ENCODE assay signal across 13 cellular contexts in genomic region chr2:147181351-147182029, GRCh38.
DNase-seq lines count a peak whose midpoint lies in the region; ATAC-seq, FAIRE-seq and TF ChIP-seq lines count a peak whose summit lies in the region.
"Had no signal": no experiment of that assay in that cellular context is flagged by ENCODE, and none has a peak within 500 bp of the region (broad histone marks: within the 10 kb centered on the region; RNA-seq: fewer than 3 reads in every experiment).

No MANE protein-coding gene starts in this region.

- peaks cover 16% of the 10 kb centered on the region for H3K4me1 ChIP-seq in GM12878 (ENCODE audit: control insufficient read depth, insufficient read depth, low read length)

- WGBS in GM12878 (ENCODE audit: insufficient coverage, insufficient replicate concordance, low lambda C conversion rate, missing lambda C conversion rate): 2% methylated on average over 2 of the region's 2 CpGs

- 0 out of 4 replicates have a peak, but pooled peaks of 1 of the 2 experiments have one; percentile 11 for TF ChIP-seq EP300 in GM12878 (IDR thresholded peaks at IDR 0.05; ENCODE audit: borderline replicate concordance in 1 of 2, control insufficient read depth in 1 of 2, low read depth in 2 of 2, low read length in 2 of 2)

- H3K27me3 Mint-ChIP-seq in chondrocyte (ENCODE audit: low read depth): peaks cover 4% of the 10 kb centered on the region

- intact Hi-C loops in GM12878 (cut with micrococcal nuclease; ENCODE audit: unreplicated experiment): loop anchor here (5.0 to 10.0 kb wide), 3 partner anchors 99 to 453 kb away; no protein-coding TSS in a partner anchor
- intact Hi-C loops in Right ventricle myocardium superior (cut with DNase I): no loop called here

- no TSS peak for BruUV-seq in GM12878 (replicated peaks; lab: Mats Ljungman, UMichigan)

- ATAC-seq in GM18508 (IDR thresholded peaks at IDR 0.05; ENCODE audit: insufficient read depth, unreplicated experiment): peak; percentile 63
- peak; percentile 62 for ATAC-seq in GM19455 (IDR thresholded peaks at IDR 0.05; ENCODE audit: unreplicated experiment)
- ATAC-seq in HG02981 (IDR thresholded peaks at IDR 0.05; ENCODE audit: unreplicated experiment): peak; percentile 60
- peak; percentile 78 for ATAC-seq in GM12878
- no peak for ATAC-seq in Right ventricle myocardium superior (ENCODE audit: poor library complexity)

- TF ChIP-seq POLR2A in GM12878 (IDR thresholded peaks at IDR 0.05; ENCODE audit: low read depth, low read length) (no peak), H54 (IDR thresholded peaks at IDR 0.05; ENCODE audit: low read depth, low read length) (no peak)

- no peak overlapping the region for H3K4me3 ChIP-seq in GM12878
- H3K4me3 ChIP-seq: ovary had no signal

- H3K4me3 Mint-ChIP-seq in chondrocyte (ENCODE audit: unreplicated experiment): no peak overlapping the region

- peaks cover 29% of the 10 kb centered on the region for H3K9me3 Mint-ChIP-seq in chondrocyte (ENCODE audit: low read depth)

- FAIRE-seq in GM12878 (lab: Jason Lieb, UNC) (peak; percentile 83), H54 (lab: Jason Lieb, UNC) (no peak)
- FAIRE-seq: GM19239, islet of Langerhans had no signal

- H3K79me2 ChIP-seq in GM12878 (ENCODE audit: control insufficient read depth, insufficient read depth, low read length): no peaks in the 10 kb centered on the region

- H3K36me3 ChIP-seq in GM12878 (ENCODE audit: control insufficient read depth in 2 of 2, insufficient read depth in 2 of 2, low read length in 1 of 2): no peaks in the 10 kb centered on the region
- H3K36me3 ChIP-seq: ovary had no signal

- TF ChIP-seq CTCF in GM12878 (IDR thresholded peaks at IDR 0.05 in 2 of 3, conservative IDR thresholded peaks at IDR 0.05 in 1 of 3; ENCODE audit: control insufficient read depth in 2 of 3, extremely low read depth in 1 of 3, insufficient read depth in 1 of 3, low read depth in 3 of 3, low read length in 3 of 3): no peak
- no peak for TF ChIP-seq CTCF in chondrocyte (IDR thresholded peaks at IDR 0.05)

- in situ Hi-C loops in GM12878 (cut with MboI): no loop called here

- H3K9me3 ChIP-seq in GM12878 (replicated peaks; ENCODE audit: control insufficient read depth, insufficient read depth, low read length): peaks cover 11% of the 10 kb centered on the region; the same call in 2 of the 3 replicates
- H3K9me3 ChIP-seq: ovary had no signal

- RAD21 ChIA-PET in GM12878 (lab: Charles Lee; ENCODE audit: unreplicated experiment): interaction anchor here (0.9 to 2.5 kb wide), 8 partner anchors 9 to 729 kb away, joined by 3 to 10 read pairs (median 4); no protein-coding TSS in a partner anchor

- peak overlapping the region; percentile 46 for H3K4me2 ChIP-seq in GM12878 (ENCODE audit: control insufficient read depth, insufficient read depth)

- SMC1A ChIA-PET in GM12878 (lab: Charles Lee; ENCODE audit: uncharacterized antibody, unreplicated experiment): interaction anchor here (1.2 to 4.2 kb wide), 10 partner anchors 8 to 172 kb away, joined by 3 to 21 read pairs (median 4); no protein-coding TSS in a partner anchor

- CTCF ChIA-PET in GM12878 (lab: Yijun Ruan, JAX): interaction anchor here (0.7 to 1.2 kb wide), 4 partner anchors 8 to 383 kb away, joined by 3 to 5 read pairs (median 3); no protein-coding TSS in a partner anchor

- POLR2A ChIA-PET in GM12878 (lab: Charles Lee): interaction anchor here (0.6 to 2.1 kb wide), 2 partner anchors 8 to 45 kb away, joined by 5 to 6 read pairs; no protein-coding TSS in a partner anchor

- no peak overlapping the region; the same call in 1 of the 2 replicates for H2AFZ ChIP-seq in GM12878 (ENCODE audit: control insufficient read depth, low read depth, low read length)

- no peak overlapping the region for H3K27ac Mint-ChIP-seq in chondrocyte (ENCODE audit: unreplicated experiment)

- no peaks in the 10 kb centered on the region for H3K4me1 Mint-ChIP-seq in chondrocyte (ENCODE audit: low read depth)

- H3K27ac ChIP-seq in GM12878 (ENCODE audit: control insufficient read depth, insufficient read depth): peak overlapping the region; percentile 85
- H3K27ac ChIP-seq: ovary had no signal

- peak; percentile 59 for DNase-seq in GM12878 (ENCODE audit: low read depth, low spot score)
- DNase-seq in Right ventricle myocardium superior: no peak
- DNase-seq in chondrocyte (ENCODE audit: low spot score): no peak
- DNase-seq in H54 (ENCODE audit: insufficient read length, low spot score): no peak
- DNase-seq in T1000 (lab: John Stamatoyannopoulos, UW): no peak
- DNase-seq: activated gamma-delta T cell treated with Interleukin-2 at 50 U/mL for 16 hours, COR-L47, ovary had no signal

- no peaks in the 10 kb centered on the region for H4K20me1 ChIP-seq in GM12878 (ENCODE audit: control insufficient read depth, insufficient read depth)

- no peaks in the 10 kb centered on the region for H3K27me3 ChIP-seq in GM12878 (replicated peaks in 1 of 2; ENCODE audit: control insufficient read depth in 2 of 2, insufficient read depth in 2 of 2, low read length in 1 of 2)
- H3K27me3 ChIP-seq: ovary had no signal

- no peak overlapping the region for H3K9ac ChIP-seq in GM12878 (ENCODE audit: control insufficient read depth, insufficient read depth, low read length)

- H3K36me3 Mint-ChIP-seq in chondrocyte (ENCODE audit: low read depth): peaks cover 5% of the 10 kb centered on the region

- TF ChIP-seq RAD21 in GM12878 (IDR thresholded peaks at IDR 0.05; ENCODE audit: insufficient read depth, low read depth, low read length): 0 out of 2 replicates have a peak, but pooled peaks have one; percentile 10

TF ChIP-seq in GM12878, 131 proteins besides CTCF, POLR2A, EP300 and RAD21 (continues in another document):
- no peak for TF ChIP-seq PBX3 (IDR thresholded peaks at IDR 0.05; ENCODE audit: insufficient replicate concordance, low read depth, low read length)
- peak; percentile 52; the same call in 1 of the 2 replicates for TF ChIP-seq RELB (IDR thresholded peaks at IDR 0.05; ENCODE audit: low read depth)
- TF ChIP-seq ZBTB40 (IDR thresholded peaks at IDR 0.05; ENCODE audit: borderline replicate concordance): no peak
- TF ChIP-seq BHLHE40 (IDR thresholded peaks at IDR 0.05; ENCODE audit: borderline replicate concordance in 1 of 2, low read depth in 2 of 2, low read length in 1 of 2): peak; percentile 31 to 51; a peak in 2 of 4 replicates
- peak; percentile 21 for TF ChIP-seq RELA (IDR thresholded peaks at IDR 0.05; ENCODE audit: borderline replicate concordance, partially characterized antibody)
- no peak for TF ChIP-seq ZNF274 (IDR thresholded peaks at IDR 0.05; ENCODE audit: insufficient read depth, insufficient read length)
